Comparison of ENCODE assay signal across 22 cellular contexts in genomic region chr1:204979891-204980649, GRCh38.
"Had no signal": no experiment of that assay in that cellular context is flagged by ENCODE, and none has a peak within 500 bp of the region (broad histone marks: within the 10 kb centered on the region; RNA-seq: fewer than 3 reads in every experiment).

No MANE protein-coding gene starts in this region.

- H3K36me3 ChIP-seq: gastrocnemius medialis, neutrophil, prostate gland had no signal

- H3K9me3 Mint-ChIP-seq: mesothelial cell of epicardium; naive B cell; natural killer cell treated with Interleukin-12 subunit alpha and Interleukin-12 subunit beta and Interleukin-15 and Interleukin-18, amount 100 ng/mL, for 72 hours; neural crest cell; stimulated activated naive B cell treated with anti-CD40 and anti-IgM and Interleukin-4, amounts not matched to agents 10 μg/mL and 1 μg/mL and 100 μg/mL, for 72 hours; stimulated activated naive CD8-positive, alpha-beta T cell treated with anti-CD3 and anti-CD28 coated beads, Interleukin-15, Interleukin-2, amounts not matched to agents 100 ng/mL and 50 ng/mL, for 24 hours; type B pancreatic cell had no signal

- H3K4me3 Mint-ChIP-seq: mesothelial cell of epicardium; naive B cell; natural killer cell treated with Interleukin-12 subunit alpha and Interleukin-12 subunit beta and Interleukin-15 and Interleukin-18, amount 100 ng/mL, for 72 hours; neural crest cell; stimulated activated naive B cell treated with anti-CD40 and anti-IgM and Interleukin-4, amounts not matched to agents 10 μg/mL and 1 μg/mL and 100 μg/mL, for 72 hours; stimulated activated naive CD8-positive, alpha-beta T cell treated with anti-CD3 and anti-CD28 coated beads, Interleukin-15, Interleukin-2, amounts not matched to agents 100 ng/mL and 50 ng/mL, for 24 hours; type B pancreatic cell had no signal

- H3K9me3 ChIP-seq: gastrocnemius medialis, mucosa of descending colon, neutrophil, prostate gland, sigmoid colon, testis, tibial artery had no signal

- H3K27ac ChIP-seq: hepatocyte, neutrophil, prostate gland, testis, tibial artery had no signal

- H3K27me3 ChIP-seq: dorsolateral prefrontal cortex, gastrocnemius medialis, hepatocyte, neutrophil, sigmoid colon, testis, tibial artery had no signal

- H3K27ac Mint-ChIP-seq: mesothelial cell of epicardium; natural killer cell treated with Interleukin-12 subunit alpha and Interleukin-12 subunit beta and Interleukin-15 and Interleukin-18, amount 100 ng/mL, for 72 hours; stimulated activated naive B cell treated with anti-CD40 and anti-IgM and Interleukin-4, amounts not matched to agents 10 μg/mL and 1 μg/mL and 100 μg/mL, for 72 hours; stimulated activated naive CD8-positive, alpha-beta T cell treated with anti-CD3 and anti-CD28 coated beads, Interleukin-15, Interleukin-2, amounts not matched to agents 100 ng/mL and 50 ng/mL, for 24 hours; type B pancreatic cell had no signal

- DNase-seq: effector CD4-positive, alpha-beta T cell; gastrocnemius medialis; head of caudate nucleus; kidney; mucosa of descending colon; naive B cell; right cardiac atrium; sigmoid colon; stimulated activated CD4-positive, alpha-beta T cell treated with anti-CD3 and anti-CD28 coated beads, Interleukin-15, amount 100 ng/mL, for 24 hours; stimulated activated CD4-positive, alpha-beta T cell treated with anti-CD3 and anti-CD28 coated beads, Interleukin-2, amount 100 ng/mL, for 48 hours; stimulated activated naive B cell treated with anti-CD40 and anti-IgM and Interleukin-4, amounts not matched to agents 10 μg/mL and 1 μg/mL and 100 μg/mL, for 72 hours; testis; tibial artery had no signal

- H3K4me1 Mint-ChIP-seq: mesothelial cell of epicardium had no signal

- H3K36me3 Mint-ChIP-seq: mesothelial cell of epicardium; naive B cell; natural killer cell treated with Interleukin-12 subunit alpha and Interleukin-12 subunit beta and Interleukin-15 and Interleukin-18, amount 100 ng/mL, for 72 hours; stimulated activated naive B cell treated with anti-CD40 and anti-IgM and Interleukin-4, amounts not matched to agents 10 μg/mL and 1 μg/mL and 100 μg/mL, for 72 hours; type B pancreatic cell had no signal

- H3K4me1 ChIP-seq: gastrocnemius medialis, prostate gland, sigmoid colon, testis, tibial artery had no signal

- H3K4me3 ChIP-seq: dorsolateral prefrontal cortex, gastrocnemius medialis, hepatocyte, mucosa of descending colon, prostate gland, sigmoid colon, testis, tibial artery had no signal
